Comparison of ENCODE assay signal across 8 cellular contexts in the genomic region with DNA sequence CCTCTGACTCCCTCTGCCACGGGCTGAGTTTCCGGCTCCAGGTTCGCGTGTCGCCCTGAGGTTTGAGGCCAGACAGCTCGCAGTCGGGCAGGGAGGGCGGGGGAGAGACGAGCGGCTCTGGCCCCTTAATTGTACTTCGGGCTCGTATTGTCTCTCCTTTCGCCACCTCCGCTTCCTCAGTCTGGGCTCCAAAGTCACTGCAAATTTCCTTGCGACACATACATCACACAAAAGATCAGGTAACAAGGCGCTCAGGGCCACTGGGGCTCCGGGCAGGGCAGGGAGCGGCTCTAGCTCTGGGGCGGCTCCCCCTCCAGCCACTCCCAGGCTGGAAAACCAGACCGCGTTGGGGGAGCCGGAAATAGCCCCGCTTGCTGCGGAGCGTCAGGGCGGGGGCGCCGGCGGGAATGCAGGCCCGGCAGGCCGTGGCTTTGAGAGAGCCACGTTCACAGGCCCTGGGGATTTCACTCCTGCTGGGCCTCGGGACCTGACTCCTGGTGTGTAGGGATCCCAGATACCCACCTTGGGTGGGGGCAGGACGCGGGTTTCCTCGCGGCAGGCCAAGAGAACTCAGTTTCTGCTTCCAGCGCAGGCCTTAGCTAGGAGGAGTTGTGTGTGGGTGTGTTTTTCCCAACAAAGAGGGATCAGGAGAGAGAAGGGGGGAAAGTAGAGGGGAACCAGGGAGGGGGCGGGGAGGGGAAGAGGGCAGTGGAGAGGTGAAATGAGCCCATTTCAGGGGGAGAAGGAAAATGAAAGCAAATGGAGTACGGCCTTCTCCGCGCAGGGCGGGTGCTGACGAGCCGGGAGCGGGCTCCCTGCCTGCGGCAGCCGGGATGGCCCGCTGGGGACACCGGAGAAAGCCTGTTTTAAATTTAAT. TPM values are rescaled to one million over a fixed set of nuclear protein-coding genes. Genes with fewer than 3 reads are reported as not detected.
DNase-seq lines count a peak whose midpoint lies in the region; ATAC-seq, FAIRE-seq and TF ChIP-seq lines count a peak whose summit lies in the region.

No MANE protein-coding gene starts in this region.

- no peak overlapping the region for H3K27ac Mint-ChIP-seq in CD4-positive, alpha-beta T cell
- no peak overlapping the region for H3K27ac Mint-ChIP-seq in activated naive CD4-positive, alpha-beta T cell treated with anti-CD3 and anti-CD28 coated beads, Interleukin-2, amount 10 ng/mL, durations not matched to agents 7 days and 5 days

- H3K4me3 ChIP-seq in keratinocyte (ENCODE audit: control insufficient read depth in 2 of 3, extremely low read depth in 1 of 3, insufficient read depth in 2 of 3, low read depth in 1 of 3, low read length in 3 of 3) (peak overlapping the region; percentile 45 to 90 (median 89)), stomach (peak overlapping the region; percentile 42 to 56 (median 54))

- peaks cover 61% of the 10 kb centered on the region for H3K4me1 Mint-ChIP-seq in CD4-positive, alpha-beta T cell (ENCODE audit: low read depth)
- peaks cover 22% of the 10 kb centered on the region for H3K4me1 Mint-ChIP-seq in activated naive CD4-positive, alpha-beta T cell treated with anti-CD3 and anti-CD28 coated beads, Interleukin-2, amount 10 ng/mL, durations not matched to agents 7 days and 5 days

- no peak for TF ChIP-seq CTCF in CD4-positive, alpha-beta T cell (IDR thresholded peaks at IDR 0.05)
- no peak for TF ChIP-seq CTCF in keratinocyte (optimal IDR thresholded peaks at IDR 0.05 in 1 of 3, IDR thresholded peaks at IDR 0.05 in 1 of 3, conservative IDR thresholded peaks at IDR 0.05 in 1 of 3; ENCODE audit: extremely low read depth in 1 of 3, insufficient read depth in 2 of 3, low read length in 3 of 3)
- no peak for TF ChIP-seq CTCF in stomach (IDR thresholded peaks at IDR 0.05)

- H3K9ac ChIP-seq in keratinocyte (ENCODE audit: control insufficient read depth, extremely low read depth, insufficient read depth, low read length) = peak overlapping the region; percentile 97

- H3K36me3 ChIP-seq in keratinocyte (ENCODE audit: control insufficient read depth in 2 of 2, extremely low read depth in 1 of 2, insufficient read depth in 2 of 2, low read length in 2 of 2) (peaks cover 0 to 2% of the 10 kb centered on the region in 2 experiments), stomach (no peaks in the 10 kb centered on the region)

- ATAC-seq in CD4-positive, alpha-beta T cell (ENCODE audit: poor library complexity) = peak; percentile 50
- no peak for ATAC-seq in GM18868 (IDR thresholded peaks at IDR 0.05; ENCODE audit: unreplicated experiment)

- CTCF ChIA-PET in CD4-positive, alpha-beta T cell (lab: Charles Lee) = interaction anchor here (0.9 to 1.0 kb wide), 3 partner anchors 10 to 219 kb away, joined by 3 to 4 read pairs (median 3); no protein-coding TSS in a partner anchor
- CTCF ChIA-PET in activated naive CD4-positive, alpha-beta T cell treated with anti-CD3 and anti-CD28 coated beads, Interleukin-2, amount 10 ng/mL, durations not matched to agents 7 days and 5 days (lab: Charles Lee) = interaction anchor here (1.1 kb wide), 1 partner anchor 9 kb away, joined by 4 read pairs; no protein-coding TSS in a partner anchor

- TF ChIP-seq POLR2A in stomach (IDR thresholded peaks at IDR 0.05) = no peak

- DNase-seq in CD4-positive, alpha-beta T cell = no peak
- DNase-seq in activated naive CD4-positive, alpha-beta T cell treated with anti-CD3 and anti-CD28 coated beads, Interleukin-2, amount 10 ng/mL, durations not matched to agents 7 days and 5 days = peak; percentile 44
- no peak for DNase-seq in keratinocyte (ENCODE audit: low read depth, low spot score)
- DNase-seq in stomach = peak; percentile 40
- no peak for DNase-seq in effector CD8-positive, alpha-beta T cell (lab: John Stamatoyannopoulos, UW)
- DNase-seq in NK-92 treated with Interleukin-12 subunit alpha and Interleukin-12 subunit beta, amount 100 ng/mL, for 24 hours (lab: John Stamatoyannopoulos, UW) = no peak

- WGBS in stomach, 5 donors = 2 to 5% (median 3%) methylated on average over 25 to 50 of the region's 50 CpGs

- no peaks in the 10 kb centered on the region for H4K20me1 ChIP-seq in keratinocyte (ENCODE audit: control insufficient read depth, extremely low read depth, insufficient read depth, low read length)

- dilution Hi-C loops in keratinocyte (cut with MboI; ENCODE audit: extremely low pct_ligation_motif_present, low sequenced_read_pairs) = no loop called here

- peaks cover 95% of the 10 kb centered on the region for H3K79me2 ChIP-seq in keratinocyte (ENCODE audit: control insufficient read depth, insufficient read depth, low read length)

- TF ChIP-seq EP300 in Ishikawa (IDR thresholded peaks at IDR 0.05; ENCODE audit: borderline replicate concordance) (no peak), stomach (IDR thresholded peaks at IDR 0.05) (no peak)

- intact Hi-C loops in CD4-positive, alpha-beta T cell (cut with DNase I, micrococcal nuclease) = loop anchor here in 1 of 2 experiments (5.0 kb wide), 1 partner anchor 33 kb away; no protein-coding TSS in a partner anchor
- intact Hi-C loops in stomach (cut with DNase I; ENCODE audit: low total_unique reads) = no loop called here

- H3K9me3 Mint-ChIP-seq in CD4-positive, alpha-beta T cell = no peaks in the 10 kb centered on the region
- H3K9me3 Mint-ChIP-seq in activated naive CD4-positive, alpha-beta T cell treated with anti-CD3 and anti-CD28 coated beads, Interleukin-2, amount 10 ng/mL, durations not matched to agents 7 days and 5 days = no peaks in the 10 kb centered on the region

- H3K27ac ChIP-seq in CD4-positive, alpha-beta T cell (ENCODE audit: low read depth, low read length) = no peak overlapping the region
- H3K27ac ChIP-seq in keratinocyte (ENCODE audit: control insufficient read depth, insufficient read depth, low read length) (peak overlapping the region; percentile 95), stomach (no peak overlapping the region)

- H3K27me3 Mint-ChIP-seq in CD4-positive, alpha-beta T cell = peaks cover 100% of the 10 kb centered on the region
- peaks cover 100% of the 10 kb centered on the region for H3K27me3 Mint-ChIP-seq in activated naive CD4-positive, alpha-beta T cell treated with anti-CD3 and anti-CD28 coated beads, Interleukin-2, amount 10 ng/mL, durations not matched to agents 7 days and 5 days

- H2AFZ ChIP-seq in keratinocyte (ENCODE audit: control insufficient read depth, low read length) = peak overlapping the region; percentile 62

- TF ChIP-seq RAD21 in Ishikawa (IDR thresholded peaks at IDR 0.05; ENCODE audit: low read depth) = no peak

- no peaks in the 10 kb centered on the region for H3K9me3 ChIP-seq in CD4-positive, alpha-beta T cell (ENCODE audit: control insufficient read depth, low read length)
- H3K9me3 ChIP-seq in keratinocyte (ENCODE audit: control insufficient read depth, low read depth, low read length) = no peaks in the 10 kb centered on the region
- H3K9me3 ChIP-seq in stomach = no peaks in the 10 kb centered on the region

- POLR2A ChIA-PET in CD4-positive, alpha-beta T cell (lab: Charles Lee) = interaction anchor here (1.3 kb wide), 1 partner anchor 9 kb away, joined by 3 read pairs; no protein-coding TSS in a partner anchor

- FAIRE-seq in keratinocyte (lab: Jason Lieb, UNC) = no peak

- H3K4me2 ChIP-seq in keratinocyte (ENCODE audit: control insufficient read depth, extremely low read depth, insufficient read depth, low read depth, low read length) = peak overlapping the region; percentile 98

- peaks cover 99% of the 10 kb centered on the region for H3K27me3 ChIP-seq in CD4-positive, alpha-beta T cell (ENCODE audit: control insufficient read depth, insufficient read depth, low read length)
- no peaks in the 10 kb centered on the region for H3K27me3 ChIP-seq in keratinocyte (ENCODE audit: control insufficient read depth, extremely low read depth, insufficient read depth, low read length)
- peaks cover 78 to 100% (median 100%) of the 10 kb centered on the region in 3 donors for H3K27me3 ChIP-seq in stomach

- no peaks in the 10 kb centered on the region for H3K9me1 ChIP-seq in keratinocyte (ENCODE audit: control insufficient read depth, extremely low read depth, insufficient read depth, low read length)

- peak overlapping the region; percentile 88 for H3K4me3 Mint-ChIP-seq in CD4-positive, alpha-beta T cell
- peak overlapping the region; percentile 48 for H3K4me3 Mint-ChIP-seq in activated naive CD4-positive, alpha-beta T cell treated with anti-CD3 and anti-CD28 coated beads, Interleukin-2, amount 10 ng/mL, durations not matched to agents 7 days and 5 days

- H3K4me1 ChIP-seq in keratinocyte (ENCODE audit: control insufficient read depth, extremely low read depth, insufficient read depth, low read length) (peaks cover 30% of the 10 kb centered on the region), stomach (peaks cover 33 to 55% (median 48%) of the 10 kb centered on the region in 4 donors)

- no peaks in the 10 kb centered on the region for H3K36me3 Mint-ChIP-seq in CD4-positive, alpha-beta T cell (ENCODE audit: low read depth)
- H3K36me3 Mint-ChIP-seq in activated naive CD4-positive, alpha-beta T cell treated with anti-CD3 and anti-CD28 coated beads, Interleukin-2, amount 10 ng/mL, durations not matched to agents 7 days and 5 days = peaks cover 2% of the 10 kb centered on the region

RNA-seq across cellular contexts. Expression of a gene that starts 4.4 kb away (rescaled TPM):
- not detected for total RNA-seq in CD4-positive, alpha-beta T cell
- polyA plus RNA-seq in keratinocyte = 1.1 to 3.3 TPM (median 1.8 TPM) in 3 replicates
- 2.9 TPM for polyA plus RNA-seq in keratinocyte (2011; ENCODE audit: low read depth)
- polyA plus RNA-seq in keratinocyte (2011; cell fraction: cytosol; rRNA removed) = 2.4 and 2.9 TPM in 2 replicates
- 3.1 and 3.7 TPM in 2 replicates for polyA plus RNA-seq in keratinocyte (2011; cell fraction: nucleus; rRNA removed)
- polyA plus RNA-seq in keratinocyte (2012; ENCODE audit: low replicate concordance) = 3.5 and 4.4 TPM in 2 replicates
- polyA minus RNA-seq in keratinocyte = 0.23 to 1.4 TPM (median 0.90 TPM) in 3 replicates
- 2.1 TPM for polyA minus RNA-seq in keratinocyte (2011; cell fraction: cytosol; rRNA and poly(A)+ RNA removed)
- 1.2 and 1.4 TPM in 2 replicates for polyA minus RNA-seq in keratinocyte (2011; cell fraction: nucleus; rRNA and poly(A)+ RNA removed)
- total RNA-seq in stomach = not detected
- under 1 TPM in 1 of 3 donors, not detected in 2; 0.08 TPM for polyA plus RNA-seq in stomach

RNA-seq across cellular contexts. Expression of a gene that starts 10.6 kb away (rescaled TPM):
- total RNA-seq in CD4-positive, alpha-beta T cell = not detected
- polyA plus RNA-seq in keratinocyte = 7.3 to 33.1 TPM (median 14.1 TPM) in 3 replicates
- polyA plus RNA-seq in keratinocyte (2011; ENCODE audit: low read depth) = 19.6 TPM
- 24.3 and 25.3 TPM in 2 replicates for polyA plus RNA-seq in keratinocyte (2011; cell fraction: cytosol; rRNA removed)
- polyA plus RNA-seq in keratinocyte (2011; cell fraction: nucleus; rRNA removed) = 11.5 and 14.8 TPM in 2 replicates
- polyA plus RNA-seq in keratinocyte (2012; ENCODE audit: low replicate concordance) = 26.1 and 26.3 TPM in 2 replicates
- polyA minus RNA-seq in keratinocyte = 5.1 to 26.1 TPM (median 7.3 TPM) in 3 replicates
- 21.1 TPM for polyA minus RNA-seq in keratinocyte (2011; cell fraction: cytosol; rRNA and poly(A)+ RNA removed)
- 4.0 and 6.6 TPM in 2 replicates for polyA minus RNA-seq in keratinocyte (2011; cell fraction: nucleus; rRNA and poly(A)+ RNA removed)
- not detected for total RNA-seq in stomach
- polyA plus RNA-seq in stomach = not detected

RNA-seq across cellular contexts. Expression of a gene that starts 13.2 kb away (rescaled TPM):
- not detected for total RNA-seq in CD4-positive, alpha-beta T cell
- polyA plus RNA-seq in keratinocyte (1.8 to 3.8 TPM (median 2.0 TPM) in 3 replicates), stomach (under 1 TPM in 1 of 3 donors, not detected in 2; 0.08 TPM)
- 2.1 TPM for polyA plus RNA-seq in keratinocyte (2011; ENCODE audit: low read depth)
- polyA plus RNA-seq in keratinocyte (2011; cell fraction: cytosol; rRNA removed) = 3.3 TPM in 2 replicates
- polyA plus RNA-seq in keratinocyte (2011; cell fraction: nucleus; rRNA removed) = 4.2 and 4.7 TPM in 2 replicates
- polyA plus RNA-seq in keratinocyte (2012; ENCODE audit: low replicate concordance) = 2.0 and 3.3 TPM in 2 replicates
- 1.3 to 2.3 TPM (median 1.5 TPM) in 3 replicates for polyA minus RNA-seq in keratinocyte
- polyA minus RNA-seq in keratinocyte (2011; cell fraction: cytosol; rRNA and poly(A)+ RNA removed) = 2.1 TPM
- 1.4 and 1.6 TPM in 2 replicates for polyA minus RNA-seq in keratinocyte (2011; cell fraction: nucleus; rRNA and poly(A)+ RNA removed)
- total RNA-seq in stomach = not detected

RNA-seq across cellular contexts. Expression of a gene that starts 20.8 kb away (rescaled TPM):
- total RNA-seq in CD4-positive, alpha-beta T cell = not detected
- polyA plus RNA-seq in keratinocyte (2.5 to 4.0 TPM (median 2.9 TPM) in 3 replicates), stomach (not detected)
- 3.5 TPM for polyA plus RNA-seq in keratinocyte (2011; ENCODE audit: low read depth)
- 2.4 and 2.8 TPM in 2 replicates for polyA plus RNA-seq in keratinocyte (2011; cell fraction: cytosol; rRNA removed)
- 7.6 and 8.3 TPM in 2 replicates for polyA plus RNA-seq in keratinocyte (2011; cell fraction: nucleus; rRNA removed)
- 1.2 and 3.3 TPM in 2 replicates for polyA plus RNA-seq in keratinocyte (2012; ENCODE audit: low replicate concordance)
- 0.22 to 0.92 TPM (median 0.56 TPM) in 3 replicates for polyA minus RNA-seq in keratinocyte
- polyA minus RNA-seq in keratinocyte (2011; cell fraction: cytosol; rRNA and poly(A)+ RNA removed) = 0.96 TPM
- polyA minus RNA-seq in keratinocyte (2011; cell fraction: nucleus; rRNA and poly(A)+ RNA removed) = 0.53 and 0.85 TPM in 2 replicates
- total RNA-seq in stomach = not detected

RNA-seq across cellular contexts. Expression of a gene that starts 22.6 kb away (rescaled TPM):
- total RNA-seq in CD4-positive, alpha-beta T cell = not detected
- polyA plus RNA-seq in keratinocyte (1.2 to 2.4 TPM (median 1.6 TPM) in 3 replicates), stomach (not detected)
- 1.1 TPM for polyA plus RNA-seq in keratinocyte (2011; ENCODE audit: low read depth)
- polyA plus RNA-seq in keratinocyte (2011; cell fraction: cytosol; rRNA removed) = 0.92 and 1.9 TPM in 2 replicates
- 3.5 and 5.5 TPM in 2 replicates for polyA plus RNA-seq in keratinocyte (2011; cell fraction: nucleus; rRNA removed)
- polyA plus RNA-seq in keratinocyte (2012; ENCODE audit: low replicate concordance) = 5.1 and 6.3 TPM in 2 replicates
- polyA minus RNA-seq in keratinocyte = 1.2 to 2.3 TPM (median 1.3 TPM) in 3 replicates
- polyA minus RNA-seq in keratinocyte (2011; cell fraction: cytosol; rRNA and poly(A)+ RNA removed) = 2.3 TPM
- polyA minus RNA-seq in keratinocyte (2011; cell fraction: nucleus; rRNA and poly(A)+ RNA removed) = 1.6 and 2.2 TPM in 2 replicates
- not detected for total RNA-seq in stomach

Comparison
In these comparisons a context has a peak if more than half of its experiments do, and no peak if none do; other contexts are left out.
1. DNase-seq: peak in activated naive CD4-positive, alpha-beta T cell treated with anti-CD3 and anti-CD28 coated beads, Interleukin-2, amount 10 ng/mL, durations not matched to agents 7 days and 5 days (single experiment) and stomach (single experiment); none in CD4-positive, alpha-beta T cell (0 of 10), keratinocyte (single experiment), effector CD8-positive, alpha-beta T cell (single experiment) and NK-92 treated with Interleukin-12 subunit alpha and Interleukin-12 subunit beta, amount 100 ng/mL, for 24 hours (single experiment).